9 cellular contexts compared by ENCODE assay signal in the genomic region with DNA sequence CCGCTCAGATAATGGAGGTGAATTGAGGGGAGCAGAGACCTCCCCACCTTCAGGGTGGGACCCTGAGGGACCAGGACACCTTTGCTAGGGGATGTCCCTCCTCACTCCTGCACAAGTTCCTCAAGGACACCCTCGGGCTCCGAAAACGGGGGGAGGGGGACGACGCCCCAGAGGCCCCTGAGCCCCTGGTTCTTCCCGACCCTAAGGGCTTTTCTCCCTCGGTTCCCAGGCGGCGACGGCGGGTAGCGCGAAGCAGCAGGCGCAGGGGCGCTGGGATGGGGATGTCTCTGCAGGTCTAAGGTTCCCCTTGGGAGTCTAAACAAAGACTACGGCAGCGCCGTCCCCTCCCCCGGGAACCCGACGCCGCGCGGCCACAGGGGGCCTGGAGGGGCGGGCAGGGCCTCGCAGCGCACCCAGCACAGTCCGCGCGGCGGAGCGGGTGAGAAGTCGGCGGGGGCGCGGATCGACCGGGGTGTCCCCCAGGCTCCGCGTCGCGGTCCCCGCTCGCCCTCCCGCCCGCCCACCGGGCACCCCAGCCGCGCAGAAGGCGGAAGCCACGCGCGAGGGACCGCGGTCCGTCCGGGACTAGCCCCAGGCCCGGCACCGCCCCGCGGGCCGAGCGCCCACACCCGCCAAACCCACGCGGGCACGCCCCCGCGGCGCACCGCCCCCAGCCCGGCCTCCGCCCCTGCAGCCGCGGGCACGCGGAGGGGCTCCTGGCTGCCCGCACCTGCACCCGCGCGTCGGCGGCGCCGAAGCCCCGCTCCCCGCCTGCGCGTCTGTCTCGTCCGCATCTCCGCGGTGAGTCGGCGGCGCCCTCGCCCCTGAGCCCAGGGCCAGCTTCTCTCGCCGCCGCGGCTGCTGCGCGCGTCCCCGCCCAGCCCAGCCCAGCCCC. TPM values are rescaled to one million over a fixed set of nuclear protein-coding genes. Genes with fewer than 3 reads are reported as not detected.
DNase-seq lines count a peak whose midpoint lies in the region; ATAC-seq and TF ChIP-seq lines count a peak whose summit lies in the region.
"Had no signal": no experiment of that assay in that cellular context is flagged by ENCODE, and none has a peak within 500 bp of the region (broad histone marks: within the 10 kb centered on the region; RNA-seq: fewer than 3 reads in every experiment).

No MANE protein-coding gene starts in this region.

- ATAC-seq in activated T-helper 17 cell treated with anti-CD3 and anti-CD28 coated beads, Interleukin-2, amount 50 U/mL, for 72 hours (replicated peaks), result no peak
- no peak for ATAC-seq in HG02571 (IDR thresholded peaks at IDR 0.05; ENCODE audit: unreplicated experiment)

- H3K27ac Mint-ChIP-seq in activated T-helper 17 cell treated with anti-CD3 and anti-CD28 coated beads, Interleukin-2, amount 50 U/mL, for 72 hours, result no peak overlapping the region

- no peaks in the 10 kb centered on the region for H3K36me3 ChIP-seq in iPS-20b (ENCODE audit: insufficient read depth, low read depth, low read length)
- no peaks in the 10 kb centered on the region for H3K36me3 ChIP-seq in tibial artery

- H3K4me1 Mint-ChIP-seq in activated T-helper 17 cell treated with anti-CD3 and anti-CD28 coated beads, Interleukin-2, amount 50 U/mL, for 72 hours, result peaks cover 6% of the 10 kb centered on the region

- H3K27me3 ChIP-seq in iPS-20b (ENCODE audit: insufficient read depth, low read length) (peaks cover 82% of the 10 kb centered on the region), tibial artery (peaks cover 0 to 70% of the 10 kb centered on the region in 2 donors)

- TF ChIP-seq CTCF in tibial artery (IDR thresholded peaks at IDR 0.05), result no peak

- peak; percentile 22 for DNase-seq in activated CD4-positive, alpha-beta T cell treated with anti-CD3 and anti-CD28 coated beads for 48 hours
- no peak for DNase-seq in activated CD4-positive, alpha-beta T cell treated with anti-CD3 and anti-CD28 coated beads for 1 hour
- DNase-seq in tibial artery (no peak), SIG-M5 (lab: John Stamatoyannopoulos, UW) (no peak), DMS153 treated with DMSO at 0.1 percent for 48 hours (lab: John Stamatoyannopoulos, UW; ENCODE audit: unreplicated experiment) (no peak)
- DNase-seq: DND-41 had no signal

- peaks cover 34% of the 10 kb centered on the region for H3K27me3 Mint-ChIP-seq in activated T-helper 17 cell treated with anti-CD3 and anti-CD28 coated beads, Interleukin-2, amount 50 U/mL, for 72 hours

- peaks cover 5% of the 10 kb centered on the region for H3K36me3 Mint-ChIP-seq in activated T-helper 17 cell treated with anti-CD3 and anti-CD28 coated beads, Interleukin-2, amount 50 U/mL, for 72 hours (ENCODE audit: low read depth)

- no peak overlapping the region for H3K9ac ChIP-seq in iPS-20b (ENCODE audit: low read depth, low read length)

- H3K9me3 ChIP-seq in iPS-20b (ENCODE audit: insufficient read depth, low read depth, low read length) (no peaks in the 10 kb centered on the region), tibial artery (no peaks in the 10 kb centered on the region)

- peak overlapping the region; percentile 63; the same call in 1 of the 2 replicates for H3K4me3 ChIP-seq in iPS-20b (ENCODE audit: low read length)
- peak overlapping the region; percentile 38 to 50 for H3K4me3 ChIP-seq in tibial artery

- peak overlapping the region; percentile 34 for H3K4me3 Mint-ChIP-seq in activated T-helper 17 cell treated with anti-CD3 and anti-CD28 coated beads, Interleukin-2, amount 50 U/mL, for 72 hours

- H3K9me3 Mint-ChIP-seq in activated T-helper 17 cell treated with anti-CD3 and anti-CD28 coated beads, Interleukin-2, amount 50 U/mL, for 72 hours, result no peaks in the 10 kb centered on the region

- no peak overlapping the region for H3K27ac ChIP-seq in iPS-20b (ENCODE audit: low read length)
- H3K27ac ChIP-seq in tibial artery, result no peak overlapping the region

- intact Hi-C loops in tibial artery (cut with DNase I; ENCODE audit: low total_unique reads), result no loop called here

- peaks cover 3% of the 10 kb centered on the region; the same call in 1 of the 2 replicates for H3K4me1 ChIP-seq in iPS-20b (ENCODE audit: insufficient read depth, low read length)
- peaks cover 0 to 23% (median 15%) of the 10 kb centered on the region in 4 donors for H3K4me1 ChIP-seq in tibial artery

RNA-seq across cellular contexts. Expression of a gene that starts 36.7 kb away (rescaled TPM):
- 1 to 10 TPM in 1 of 2 donors, under 1 TPM in 1; 0.95 to 7.2 TPM for total RNA-seq in activated T-helper 17 cell treated with anti-CD3 and anti-CD28 coated beads, Interleukin-2, amount 50 U/mL, for 72 hours

RNA-seq across cellular contexts. Expression of a gene that starts 52.1 kb away (rescaled TPM):
- 10 to 100 TPM in 1 of 2 donors, 1 to 10 TPM in 1; 8.9 to 16.2 TPM for total RNA-seq in activated T-helper 17 cell treated with anti-CD3 and anti-CD28 coated beads, Interleukin-2, amount 50 U/mL, for 72 hours
